In genomic region chr16:30046588-30046987, GRCh38 we compare ENCODE assay signal across 28 cellular contexts. TPM values are rescaled to one million over a fixed set of nuclear protein-coding genes. Genes with fewer than 3 reads are reported as not detected.
"Had no signal": no experiment of that assay in that cellular context is flagged by ENCODE, and none has a peak within 500 bp of the region (broad histone marks: within the 10 kb centered on the region; RNA-seq: fewer than 3 reads in every experiment).

No MANE protein-coding gene starts in this region.

- H3K4me2 ChIP-seq: SK-N-SH had no signal

- H3K9ac ChIP-seq: SK-N-SH had no signal

- DNase-seq: Karpas-422; KG1; MG63; NCI-H1092; NCI-H1105 treated with DMSO at 0.1 percent for 48 hours; NCI-H1417 treated with DMSO at 0.1 percent for 48 hours; NCI-H146; NCI-H1694 treated with DMSO at 0.1 percent for 48 hours; NCI-H1930; NCI-H2081; NCI-H2107; NCI-H2227 treated with DMSO at 0.1 percent for 48 hours; NCI-H446; NCI-H510A; NCI-H524 treated with DMSO at 0.1 percent for 48 hours; NCI-H69; NCI-H774; NK-92 treated with Interleukin-12 subunit alpha and Interleukin-12 subunit beta, amount 100 ng/mL, for 24 hours; PC-3; SHP77; SK-N-SH; SW 1271; T-cell had no signal

- H3K27ac ChIP-seq: RWPE1 had no signal

- H3K9me2 ChIP-seq: SK-N-SH had no signal

- H3K36me3 ChIP-seq: MG63 had no signal

- H3K27me3 ChIP-seq: MG63 had no signal

- H3K4me3 ChIP-seq: MG63 had no signal

- ATAC-seq: Panc1, PC-3, T-cell had no signal

- H3K9me3 ChIP-seq: MG63, SK-N-SH had no signal

RNA-seq across cellular contexts. Expression of gene TLCD3B, which starts 15.5 kb away (rescaled TPM):
- total RNA-seq: SK-MEL-5 had no signal

RNA-seq across cellular contexts. Expression of gene C16orf92, which starts 23.6 kb away (rescaled TPM):
- total RNA-seq: HT1080, OCI-LY7, PC-3, SK-MEL-5, T-cell had no signal
- polyA plus RNA-seq: SK-N-SH had no signal
